Comparison of ENCODE assay signal across 1 cellular context in the genomic region with DNA sequence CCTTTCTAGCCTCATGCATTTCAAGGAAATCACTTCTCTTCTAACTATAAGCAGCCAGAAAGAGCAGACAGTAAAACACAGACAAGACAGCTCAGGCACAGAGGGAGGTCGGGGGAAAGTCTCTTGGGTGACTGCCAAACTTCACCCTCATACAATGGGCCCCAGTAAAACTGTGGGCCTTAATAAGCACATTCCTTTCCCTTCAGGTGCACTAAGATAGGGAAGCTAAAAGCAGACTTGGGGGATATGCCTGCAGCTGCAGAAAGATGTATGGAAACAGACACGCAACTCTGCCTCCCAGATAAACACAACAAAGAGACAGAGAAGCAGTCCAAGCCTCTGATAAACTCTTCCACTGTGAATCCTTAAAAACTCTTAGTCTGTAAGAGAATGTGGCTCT.
A peak's percentile ranks its signal among the peaks of the same experiment; 100 is the strongest.
TF ChIP-seq lines count a peak whose summit lies in the region.

No MANE protein-coding gene starts in this region.

TF ChIP-seq in GM12878, 131 proteins besides CTCF, POLR2A, EP300 and RAD21:
- TF ChIP-seq SMARCA5 (IDR thresholded peaks at IDR 0.05), result peak; percentile 33; the same call in 1 of the 2 replicates
